1 cellular context compared by ENCODE assay signal in the genomic region with DNA sequence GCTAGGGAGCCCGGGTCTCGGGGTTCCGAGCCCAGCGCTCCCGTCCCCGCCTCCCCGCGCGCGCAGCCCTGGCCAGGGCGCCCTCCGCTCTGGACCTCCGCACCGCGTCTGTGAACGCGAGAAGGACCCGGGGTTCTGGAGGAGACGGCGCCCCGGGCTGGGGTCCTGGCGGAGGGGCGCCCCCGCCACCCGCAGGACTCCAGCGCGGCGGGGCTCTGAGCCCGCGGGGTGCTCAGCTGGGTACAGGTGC.
TF ChIP-seq lines count a peak whose summit lies in the region.

No MANE protein-coding gene starts in this region.

TF ChIP-seq in WTC11, 78 proteins besides CTCF, POLR2A, EP300 and RAD21 (continued from another document):
- TF ChIP-seq HMGXB4 (CRISPR knock-in tag; IDR thresholded peaks at IDR 0.05) = no peak; the same call in 1 of the 2 replicates
- no peak for TF ChIP-seq OVOL2 (CRISPR knock-in tag; IDR thresholded peaks at IDR 0.05; ENCODE audit: borderline replicate concordance)
- TF ChIP-seq, protein P1, sequence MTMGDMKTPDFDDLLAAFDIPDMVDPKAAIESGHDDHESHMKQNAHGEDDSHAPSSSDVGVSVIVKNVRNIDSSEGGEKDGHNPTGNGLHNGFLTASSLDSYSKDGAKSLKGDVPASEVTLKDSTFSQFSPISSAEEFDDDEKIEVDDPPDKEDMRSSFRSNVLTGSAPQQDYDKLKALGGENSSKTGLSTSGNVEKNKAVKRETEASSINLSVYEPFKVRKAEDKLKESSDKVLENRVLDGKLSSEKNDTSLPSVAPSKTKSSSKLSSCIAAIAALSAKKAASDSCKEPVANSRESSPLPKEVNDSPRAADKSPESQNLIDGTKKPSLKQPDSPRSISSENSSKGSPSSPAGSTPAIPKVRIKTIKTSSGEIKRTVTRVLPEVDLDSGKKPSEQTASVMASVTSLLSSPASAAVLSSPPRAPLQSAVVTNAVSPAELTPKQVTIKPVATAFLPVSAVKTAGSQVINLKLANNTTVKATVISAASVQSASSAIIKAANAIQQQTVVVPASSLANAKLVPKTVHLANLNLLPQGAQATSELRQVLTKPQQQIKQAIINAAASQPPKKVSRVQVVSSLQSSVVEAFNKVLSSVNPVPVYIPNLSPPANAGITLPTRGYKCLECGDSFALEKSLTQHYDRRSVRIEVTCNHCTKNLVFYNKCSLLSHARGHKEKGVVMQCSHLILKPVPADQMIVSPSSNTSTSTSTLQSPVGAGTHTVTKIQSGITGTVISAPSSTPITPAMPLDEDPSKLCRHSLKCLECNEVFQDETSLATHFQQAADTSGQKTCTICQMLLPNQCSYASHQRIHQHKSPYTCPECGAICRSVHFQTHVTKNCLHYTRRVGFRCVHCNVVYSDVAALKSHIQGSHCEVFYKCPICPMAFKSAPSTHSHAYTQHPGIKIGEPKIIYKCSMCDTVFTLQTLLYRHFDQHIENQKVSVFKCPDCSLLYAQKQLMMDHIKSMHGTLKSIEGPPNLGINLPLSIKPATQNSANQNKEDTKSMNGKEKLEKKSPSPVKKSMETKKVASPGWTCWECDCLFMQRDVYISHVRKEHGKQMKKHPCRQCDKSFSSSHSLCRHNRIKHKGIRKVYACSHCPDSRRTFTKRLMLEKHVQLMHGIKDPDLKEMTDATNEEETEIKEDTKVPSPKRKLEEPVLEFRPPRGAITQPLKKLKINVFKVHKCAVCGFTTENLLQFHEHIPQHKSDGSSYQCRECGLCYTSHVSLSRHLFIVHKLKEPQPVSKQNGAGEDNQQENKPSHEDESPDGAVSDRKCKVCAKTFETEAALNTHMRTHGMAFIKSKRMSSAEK (CRISPR knock-in tag; IDR thresholded peaks at IDR 0.05; ENCODE audit: borderline replicate concordance) = no peak
- TF ChIP-seq ELF4 (CRISPR knock-in tag; IDR thresholded peaks at IDR 0.05; ENCODE audit: low read depth) = no peak
- TF ChIP-seq MYBL2 (CRISPR knock-in tag; IDR thresholded peaks at IDR 0.05) = no peak
- no peak for TF ChIP-seq FOXP1 (CRISPR knock-in tag; IDR thresholded peaks at IDR 0.05; ENCODE audit: borderline replicate concordance)
- TF ChIP-seq, protein P2, sequence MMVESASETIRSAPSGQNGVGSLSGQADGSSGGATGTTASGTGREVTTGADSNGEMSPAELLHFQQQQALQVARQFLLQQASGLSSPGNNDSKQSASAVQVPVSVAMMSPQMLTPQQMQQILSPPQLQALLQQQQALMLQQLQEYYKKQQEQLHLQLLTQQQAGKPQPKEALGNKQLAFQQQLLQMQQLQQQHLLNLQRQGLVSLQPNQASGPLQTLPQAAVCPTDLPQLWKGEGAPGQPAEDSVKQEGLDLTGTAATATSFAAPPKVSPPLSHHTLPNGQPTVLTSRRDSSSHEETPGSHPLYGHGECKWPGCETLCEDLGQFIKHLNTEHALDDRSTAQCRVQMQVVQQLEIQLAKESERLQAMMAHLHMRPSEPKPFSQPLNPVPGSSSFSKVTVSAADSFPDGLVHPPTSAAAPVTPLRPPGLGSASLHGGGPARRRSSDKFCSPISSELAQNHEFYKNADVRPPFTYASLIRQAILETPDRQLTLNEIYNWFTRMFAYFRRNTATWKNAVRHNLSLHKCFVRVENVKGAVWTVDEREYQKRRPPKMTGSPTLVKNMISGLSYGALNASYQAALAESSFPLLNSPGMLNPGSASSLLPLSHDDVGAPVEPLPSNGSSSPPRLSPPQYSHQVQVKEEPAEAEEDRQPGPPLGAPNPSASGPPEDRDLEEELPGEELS (CRISPR knock-in tag; IDR thresholded peaks at IDR 0.05) = no peak
- TF ChIP-seq ZNF317 (CRISPR knock-in tag; IDR thresholded peaks at IDR 0.05; ENCODE audit: borderline replicate concordance, low read depth) = no peak
- no peak for TF ChIP-seq RORB (CRISPR knock-in tag; IDR thresholded peaks at IDR 0.05)
- TF ChIP-seq ZNF416 (CRISPR knock-in tag; IDR thresholded peaks at IDR 0.05) = no peak
